23 cellular contexts compared by ENCODE assay signal in the genomic region with DNA sequence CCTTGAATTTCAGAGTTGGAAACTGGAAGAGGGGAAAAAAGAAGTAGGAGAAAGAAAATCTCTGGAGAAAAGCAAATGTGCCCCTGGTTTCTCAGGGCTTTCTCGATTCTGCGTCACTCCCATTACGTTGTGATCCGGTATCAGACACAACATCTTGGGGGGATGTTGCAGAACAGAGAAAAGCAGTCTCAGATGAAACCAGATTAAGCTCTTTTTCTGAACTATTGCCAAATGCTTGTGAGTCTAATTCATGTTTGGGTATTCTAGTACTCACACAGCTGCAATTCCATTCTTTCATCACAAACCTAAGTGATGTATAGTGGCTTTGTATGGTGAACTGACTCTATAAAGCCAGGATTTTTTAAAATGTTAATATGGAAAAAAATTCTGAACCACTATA.
DNase-seq lines count a peak whose midpoint lies in the region; ATAC-seq, FAIRE-seq and TF ChIP-seq lines count a peak whose summit lies in the region.
"Had no signal": no experiment of that assay in that cellular context is flagged by ENCODE, and none has a peak within 500 bp of the region (broad histone marks: within the 10 kb centered on the region; RNA-seq: fewer than 3 reads in every experiment).

No MANE protein-coding gene starts in this region.

- H3K4me1 ChIP-seq in thyroid gland (no peaks in the 10 kb centered on the region), pancreas (no peaks in the 10 kb centered on the region)
- H3K4me1 ChIP-seq: adrenal gland had no signal

- TF ChIP-seq POLR2A in thyroid gland (IDR thresholded peaks at IDR 0.05): no peak

- FAIRE-seq in frontal cortex (lab: Jason Lieb, UNC): no peak
- no peak for FAIRE-seq in pancreas (lab: Jason Lieb, UNC)
- FAIRE-seq: G401.6 had no signal

- DNase-seq in NCI-H524 (lab: John Stamatoyannopoulos, UW): peak; percentile 4 to 68
- no peak for DNase-seq in NCI-H524 treated with DMSO at 0.1 percent for 48 hours (lab: John Stamatoyannopoulos, UW)
- DNase-seq in astrocyte of the hippocampus (ENCODE audit: low read depth, low spot score): peak; percentile 57
- DNase-seq in frontal cortex (ENCODE audit: low spot score in 2 of 2): no peak
- DNase-seq in thyroid gland: no peak
- DNase-seq in pancreas: no peak
- DNase-seq: 8988T; activated gamma-delta T cell treated with Interleukin-2 at 50 U/mL for 16 hours; adrenal gland; effector memory CD8-positive, alpha-beta T cell; HCEC 1CT; heart left ventricle; NCI-H2081 treated with DMSO at 0.1 percent for 48 hours; NCI-H446 treated with DMSO at 0.1 percent for 48 hours; SHP77 treated with DMSO at 0.1 percent for 48 hours; stimulated activated CD4-positive, alpha-beta T cell treated with anti-CD3 and anti-CD28 coated beads, Interleukin-2, amount 100 ng/mL, for 24 hours; stimulated activated naive CD8-positive, alpha-beta T cell treated with anti-CD3 and anti-CD28 coated beads, Interleukin-15, Interleukin-2, amounts not matched to agents 100 U/mL and 50 U/mL, for 24 hours; T-helper 17 cell had no signal

- H3K27me3 ChIP-seq in layer of hippocampus (ENCODE audit: control insufficient read depth, insufficient read depth, low read length) (no peaks in the 10 kb centered on the region), thyroid gland (no peaks in the 10 kb centered on the region), pancreas (no peaks in the 10 kb centered on the region)
- H3K27me3 ChIP-seq: adrenal gland, BLaER1, heart left ventricle had no signal

- H3K36me3 ChIP-seq in thyroid gland (no peaks in the 10 kb centered on the region), pancreas (no peaks in the 10 kb centered on the region)
- H3K36me3 ChIP-seq: adrenal gland had no signal

- intact Hi-C loops in thyroid gland (cut with DNase I) (no loop called here), pancreas (cut with DNase I) (no loop called here)

- no peak for TF ChIP-seq CTCF in thyroid gland (IDR thresholded peaks at IDR 0.05)
- TF ChIP-seq CTCF in pancreas (IDR thresholded peaks at IDR 0.05): no peak

- no peaks in the 10 kb centered on the region for H3K9me3 ChIP-seq in thyroid gland
- H3K9me3 ChIP-seq in pancreas: no peaks in the 10 kb centered on the region
- H3K9me3 ChIP-seq: adrenal gland, BLaER1, heart left ventricle had no signal

- H3K27ac ChIP-seq in layer of hippocampus (ENCODE audit: low read depth, low read length): peak overlapping the region; percentile 49
- H3K27ac ChIP-seq in temporal lobe (ENCODE audit: low read depth, low read length): peak overlapping the region; percentile 63
- no peak overlapping the region for H3K27ac ChIP-seq in thyroid gland
- H3K27ac ChIP-seq in pancreas: no peak overlapping the region
- H3K27ac ChIP-seq: adrenal gland, BLaER1, VCaP had no signal

- ATAC-seq in pancreas: no peak
- ATAC-seq: effector memory CD8-positive, alpha-beta T cell; heart left ventricle; stimulated activated naive CD8-positive, alpha-beta T cell treated with anti-CD3 and anti-CD28 coated beads, Interleukin-15, Interleukin-2, amounts not matched to agents 100 U/mL and 50 U/mL, for 24 hours; T-helper 17 cell had no signal

- 71 to 78% methylated on average over 4 of the region's 4 CpGs for WGBS in thyroid gland, 2 donors
- WGBS in pancreas, 2 donors: 90 to 91% methylated on average over 4 of the region's 4 CpGs

- no peak overlapping the region for H3K4me3 ChIP-seq in thyroid gland (replicated peaks in 1 of 3)
- H3K4me3 ChIP-seq in pancreas: no peak overlapping the region
- H3K4me3 ChIP-seq: adrenal gland, BLaER1, heart left ventricle had no signal

Comparison
In these comparisons a context has a peak if more than half of its experiments do, and no peak if none do; other contexts are left out.
1. DNase-seq: peak in NCI-H524 (2 of 2) and astrocyte of the hippocampus (single experiment); none in NCI-H524 treated with DMSO at 0.1 percent for 48 hours (single experiment), frontal cortex (0 of 2), thyroid gland (0 of 2) and pancreas (0 of 6).
2. H3K27ac ChIP-seq: peak in layer of hippocampus (single experiment) and temporal lobe (single experiment); none in thyroid gland (0 of 3) and pancreas (0 of 4).